Comparison of ENCODE assay signal across 8 cellular contexts in genomic region chrX:131792789-131793462, GRCh38.
DNase-seq lines count a peak whose midpoint lies in the region; ATAC-seq and TF ChIP-seq lines count a peak whose summit lies in the region.

No MANE protein-coding gene starts in this region.

- H3K4me3 Mint-ChIP-seq in activated T-cell treated with anti-CD3 and anti-CD28 coated beads, Interleukin-2, amount 50 U/mL, for 4 hours = no peak overlapping the region
- no peak overlapping the region for H3K4me3 Mint-ChIP-seq in activated naive CD8-positive, alpha-beta T cell treated with anti-CD3 and anti-CD28 coated beads, Interleukin-2, amount 50 U/mL, for 24 hours
- no peak overlapping the region for H3K4me3 Mint-ChIP-seq in progenitor cell of endocrine pancreas (ENCODE audit: low read depth)

- H3K27me3 Mint-ChIP-seq in activated T-cell treated with anti-CD3 and anti-CD28 coated beads, Interleukin-2, amount 50 U/mL, for 4 hours (ENCODE audit: low read depth) = no peaks in the 10 kb centered on the region
- no peaks in the 10 kb centered on the region for H3K27me3 Mint-ChIP-seq in activated naive CD8-positive, alpha-beta T cell treated with anti-CD3 and anti-CD28 coated beads, Interleukin-2, amount 50 U/mL, for 24 hours
- no peaks in the 10 kb centered on the region for H3K27me3 Mint-ChIP-seq in progenitor cell of endocrine pancreas

- H3K4me1 Mint-ChIP-seq in activated T-cell treated with anti-CD3 and anti-CD28 coated beads, Interleukin-2, amount 50 U/mL, for 4 hours (ENCODE audit: low read depth) = no peaks in the 10 kb centered on the region
- no peaks in the 10 kb centered on the region for H3K4me1 Mint-ChIP-seq in activated naive CD8-positive, alpha-beta T cell treated with anti-CD3 and anti-CD28 coated beads, Interleukin-2, amount 50 U/mL, for 24 hours
- H3K4me1 Mint-ChIP-seq in progenitor cell of endocrine pancreas (ENCODE audit: low read depth) = peaks cover 2% of the 10 kb centered on the region

- no peak overlapping the region for H3K27ac Mint-ChIP-seq in activated naive CD8-positive, alpha-beta T cell treated with anti-CD3 and anti-CD28 coated beads, Interleukin-2, amount 50 U/mL, for 24 hours
- no peak overlapping the region for H3K27ac Mint-ChIP-seq in progenitor cell of endocrine pancreas

- no peaks in the 10 kb centered on the region for H3K36me3 Mint-ChIP-seq in activated T-cell treated with anti-CD3 and anti-CD28 coated beads, Interleukin-2, amount 50 U/mL, for 4 hours (ENCODE audit: insufficient read depth)
- H3K36me3 Mint-ChIP-seq in activated naive CD8-positive, alpha-beta T cell treated with anti-CD3 and anti-CD28 coated beads, Interleukin-2, amount 50 U/mL, for 24 hours (ENCODE audit: low read depth) = peaks cover 2% of the 10 kb centered on the region
- peaks cover 49% of the 10 kb centered on the region for H3K36me3 Mint-ChIP-seq in progenitor cell of endocrine pancreas (ENCODE audit: insufficient read depth)

- TF ChIP-seq EP300 in Ishikawa (IDR thresholded peaks at IDR 0.05; ENCODE audit: borderline replicate concordance) = peak; percentile 17; the same call in 1 of the 2 replicates

- peak; percentile 82 for TF ChIP-seq RAD21 in Ishikawa (IDR thresholded peaks at IDR 0.05; ENCODE audit: low read depth)

- H3K9me3 Mint-ChIP-seq in activated T-cell treated with anti-CD3 and anti-CD28 coated beads, Interleukin-2, amount 50 U/mL, for 4 hours = no peaks in the 10 kb centered on the region
- no peaks in the 10 kb centered on the region for H3K9me3 Mint-ChIP-seq in activated naive CD8-positive, alpha-beta T cell treated with anti-CD3 and anti-CD28 coated beads, Interleukin-2, amount 50 U/mL, for 24 hours
- peaks cover 4% of the 10 kb centered on the region for H3K9me3 Mint-ChIP-seq in progenitor cell of endocrine pancreas (ENCODE audit: low read depth)

- TF ChIP-seq CTCF in progenitor cell of endocrine pancreas (IDR thresholded peaks at IDR 0.05; ENCODE audit: unreplicated experiment) = no peak

- peak in 1 of 2 donors; percentile 77 for ATAC-seq in activated T-cell treated with anti-CD3 and anti-CD28 coated beads, Interleukin-2, amount 50 U/mL, for 4 hours
- no peak for ATAC-seq in activated naive CD8-positive, alpha-beta T cell treated with anti-CD3 and anti-CD28 coated beads, Interleukin-2, amount 50 U/mL, for 24 hours

- peak; percentile 78 for DNase-seq in activated CD8-positive, alpha-beta memory T cell treated with anti-CD3 and anti-CD28 coated beads, Interleukin-2, amount 50 U/mL, for 1 hour (ENCODE audit: extremely low read depth)
- DNase-seq in activated CD8-positive, alpha-beta memory T cell treated with anti-CD3 and anti-CD28 coated beads, Interleukin-2, amount 50 U/mL, for 48 hours = no peak
- DNase-seq in activated T-cell treated with anti-CD3 and anti-CD28 coated beads, Interleukin-2, amount 50 U/mL, for 4 hours = peak; percentile 86
- DNase-seq in kidney tubule cell (ENCODE audit: low spot score) (peak; percentile 88), progenitor cell of endocrine pancreas (ENCODE audit: low spot score, unreplicated experiment) (no peak)
- DNase-seq in activated naive CD8-positive, alpha-beta T cell treated with anti-CD3 and anti-CD28 coated beads, Interleukin-2, amount 50 U/mL, for 24 hours = no peak
- no peak for DNase-seq in activated naive CD4-positive, alpha-beta T cell treated with anti-CD3 and anti-CD28 coated beads, Interleukin-2, amount 50 U/mL, for 16 hours

TF ChIP-seq in Ishikawa, 13 proteins besides CTCF, POLR2A, EP300 and RAD21:
- no peak for TF ChIP-seq FOXM1 (IDR thresholded peaks at IDR 0.05; ENCODE audit: borderline replicate concordance, low read depth)
- TF ChIP-seq YY1 (IDR thresholded peaks at IDR 0.05; ENCODE audit: low read depth) = peak; percentile 81
- TF ChIP-seq TAF1 (IDR thresholded peaks at IDR 0.05; ENCODE audit: low read depth) = 0 out of 2 replicates have a peak, but pooled peaks have one; percentile 37
- TF ChIP-seq EGR1 (IDR thresholded peaks at IDR 0.05) = no peak
- 0 out of 2 replicates have a peak, but pooled peaks have one; percentile 16 for TF ChIP-seq TCF12 (IDR thresholded peaks at IDR 0.05; ENCODE audit: low read depth)

Comparison
In these comparisons a context has a peak if more than half of its experiments do, and no peak if none do; other contexts are left out.
1. DNase-seq: peak in activated CD8-positive, alpha-beta memory T cell treated with anti-CD3 and anti-CD28 coated beads, Interleukin-2, amount 50 U/mL, for 1 hour (single experiment), activated T-cell treated with anti-CD3 and anti-CD28 coated beads, Interleukin-2, amount 50 U/mL, for 4 hours (single experiment) and kidney tubule cell (single experiment); none in activated CD8-positive, alpha-beta memory T cell treated with anti-CD3 and anti-CD28 coated beads, Interleukin-2, amount 50 U/mL, for 48 hours (single experiment), activated naive CD8-positive, alpha-beta T cell treated with anti-CD3 and anti-CD28 coated beads, Interleukin-2, amount 50 U/mL, for 24 hours (single experiment), activated naive CD4-positive, alpha-beta T cell treated with anti-CD3 and anti-CD28 coated beads, Interleukin-2, amount 50 U/mL, for 16 hours (single experiment) and progenitor cell of endocrine pancreas (single experiment).